Comparison of ENCODE assay signal across 12 cellular contexts in genomic region chr1:109927908-109928307, GRCh38. TPM values are rescaled to one million over a fixed set of nuclear protein-coding genes. Genes with fewer than 3 reads are reported as not detected.
DNase-seq lines count a peak whose midpoint lies in the region; ATAC-seq, FAIRE-seq and TF ChIP-seq lines count a peak whose summit lies in the region.
"Had no signal": no experiment of that assay in that cellular context is flagged by ENCODE, and none has a peak within 500 bp of the region (broad histone marks: within the 10 kb centered on the region; RNA-seq: fewer than 3 reads in every experiment).

No MANE protein-coding gene starts in this region.

- no peak for FAIRE-seq in D721Med (lab: Jason Lieb, UNC)

- no peak overlapping the region for H2AFZ ChIP-seq in mammary epithelial cell (ENCODE audit: low read depth, low read length)

- dilution Hi-C loops in mammary epithelial cell (cut with HindIII; ENCODE audit: low sequenced_read_pairs), result loop anchor here (5.0 kb wide), 1 partner anchor 94 kb away; no protein-coding TSS in a partner anchor

- no TSS peak for BruUV-seq in mammary epithelial cell (replicated peaks; lab: Mats Ljungman, UMichigan)

- H3K27ac ChIP-seq in mammary epithelial cell (ENCODE audit: insufficient read depth, low read depth, low read length), result no peak overlapping the region
- H3K27ac ChIP-seq: BLaER1 had no signal

- H3K27me3 ChIP-seq in mammary epithelial cell (ENCODE audit: insufficient read depth, low read length), result no peaks in the 10 kb centered on the region
- H3K27me3 ChIP-seq: BLaER1 had no signal

- in situ Hi-C loops in Caki2 (cut with HindIII; ENCODE audit: low pct_unique_long_range_greater_than_20kb, low sequenced_read_pairs) (no loop called here), mammary epithelial cell (cut with MboI; ENCODE audit: low sequenced_read_pairs in 2 of 2) (no loop called here)

- no peaks in the 10 kb centered on the region for H3K9me3 ChIP-seq in mammary epithelial cell (replicated peaks; ENCODE audit: insufficient read depth, low read length)
- H3K9me3 ChIP-seq: BLaER1 had no signal

- DNase-seq in Caki2 (ENCODE audit: low read depth) (peak; percentile 71), mammary epithelial cell (peak; percentile 37), hypothalamus (lab: John Stamatoyannopoulos, UW) (peak in 29 of 51 donors; percentile 21 to 78 (median 51)), renal cortical epithelial cell (ENCODE audit: low read depth) (peak; percentile 95), D721Med (ENCODE audit: insufficient read length, low spot score) (no peak)
- no peak for DNase-seq in activated CD4-positive, alpha-beta T cell treated with anti-CD3 and anti-CD28 coated beads, Interleukin-2, amount 50 U/mL, for 4 hours
- DNase-seq: activated naive CD4-positive, alpha-beta T cell treated with anti-CD3 and anti-CD28 coated beads for 36 hours; Karpas-422; T-helper 1 cell had no signal

- CTCF ChIA-PET in mammary epithelial cell (lab: Charles Lee; ENCODE audit: low non-redundant PET), result no interaction called here

- no peak overlapping the region for H3K4me3 ChIP-seq in mammary epithelial cell (replicated peaks in 1 of 3; ENCODE audit: insufficient read depth in 1 of 3, low read depth in 2 of 3, low read length in 3 of 3)
- H3K4me3 ChIP-seq: BLaER1 had no signal

- H3K4me2 ChIP-seq in mammary epithelial cell (ENCODE audit: insufficient read depth, low read depth, low read length), result peak overlapping the region; percentile 6
- H3K4me2 ChIP-seq: BLaER1 had no signal

- peaks cover 49% of the 10 kb centered on the region for H3K4me1 ChIP-seq in mammary epithelial cell (ENCODE audit: insufficient read depth, low read length)
- H3K4me1 ChIP-seq: BLaER1 had no signal

- H4K20me1 ChIP-seq in mammary epithelial cell (ENCODE audit: insufficient read depth, low read length), result no peaks in the 10 kb centered on the region
- H4K20me1 ChIP-seq: BLaER1 had no signal

- intact Hi-C loops in mammary epithelial cell (cut with micrococcal nuclease), result loop anchor here (2.0 to 5.0 kb wide), 2 partner anchors 34 to 53 kb away; no protein-coding TSS in a partner anchor

- peaks cover 2% of the 10 kb centered on the region for H3K36me3 ChIP-seq in mammary epithelial cell (ENCODE audit: insufficient read depth, low read length)
- H3K36me3 ChIP-seq: BLaER1 had no signal

- TF ChIP-seq CTCF in mammary epithelial cell (conservative IDR thresholded peaks at IDR 0.05 in 1 of 2, IDR thresholded peaks at IDR 0.05 in 1 of 2; ENCODE audit: extremely low read depth in 1 of 2, insufficient read depth in 1 of 2, low read depth in 1 of 2, low read length in 2 of 2), result no peak
- TF ChIP-seq CTCF in D721Med (IDR thresholded peaks at IDR 0.05; ENCODE audit: insufficient read depth, missing control alignments), result no peak

- H3K79me2 ChIP-seq in mammary epithelial cell (ENCODE audit: insufficient read depth, low read length), result no peaks in the 10 kb centered on the region

- WGBS in mammary epithelial cell (ENCODE audit: low coverage, missing lambda C conversion rate), result 40% methylated on average over 3 of the region's 6 CpGs

- H3K9ac ChIP-seq in mammary epithelial cell (ENCODE audit: insufficient read depth, low read length), result no peak overlapping the region
- H3K9ac ChIP-seq: BLaER1 had no signal

- ATAC-seq in GM21619 (IDR thresholded peaks at IDR 0.05; ENCODE audit: unreplicated experiment), result no peak
- ATAC-seq in GM18511 (IDR thresholded peaks at IDR 0.05; ENCODE audit: unreplicated experiment), result no peak

RNA-seq across cellular contexts. Expression of gene CSF1, which starts 17.3 kb away (rescaled TPM):
- total RNA-seq in Caki2 (2014; rRNA removed; shearing (Covaris generic); ENCODE audit: low replicate concordance), result 13.8 and 42.1 TPM in 2 replicates
- total RNA-seq in mammary epithelial cell (10 to 100 TPM in 1 of 2 donors, 1 to 10 TPM in 1; 5.6 to 29.5 TPM), renal cortical epithelial cell (39.2 and 51.3 TPM in 2 replicates)
- 9.9 TPM for polyA plus RNA-seq in mammary epithelial cell
- 7.5 TPM for polyA minus RNA-seq in mammary epithelial cell

RNA-seq across cellular contexts. Expression of gene AHCYL1, which starts 56.7 kb away (rescaled TPM):
- total RNA-seq in Caki2 (2014; rRNA removed; shearing (Covaris generic); ENCODE audit: low replicate concordance), result 18.3 and 26.3 TPM in 2 replicates
- total RNA-seq in mammary epithelial cell, result 10 to 100 TPM; 71.2 to 72.2 TPM
- polyA plus RNA-seq in mammary epithelial cell, result 64.7 TPM
- 84.7 TPM for polyA minus RNA-seq in mammary epithelial cell
- total RNA-seq in renal cortical epithelial cell, result 47.9 and 120 TPM in 2 replicates

Comparison
In these comparisons a context has a peak if more than half of its experiments do, and no peak if none do; other contexts are left out.
1. DNase-seq: peak in Caki2 (single experiment), mammary epithelial cell (single experiment), hypothalamus (29 of 51) and renal cortical epithelial cell (single experiment); none in D721Med (single experiment) and activated CD4-positive, alpha-beta T cell treated with anti-CD3 and anti-CD28 coated beads, Interleukin-2, amount 50 U/mL, for 4 hours (0 of 2).